Comparison of ENCODE assay signal across 29 cellular contexts in the genomic region with DNA sequence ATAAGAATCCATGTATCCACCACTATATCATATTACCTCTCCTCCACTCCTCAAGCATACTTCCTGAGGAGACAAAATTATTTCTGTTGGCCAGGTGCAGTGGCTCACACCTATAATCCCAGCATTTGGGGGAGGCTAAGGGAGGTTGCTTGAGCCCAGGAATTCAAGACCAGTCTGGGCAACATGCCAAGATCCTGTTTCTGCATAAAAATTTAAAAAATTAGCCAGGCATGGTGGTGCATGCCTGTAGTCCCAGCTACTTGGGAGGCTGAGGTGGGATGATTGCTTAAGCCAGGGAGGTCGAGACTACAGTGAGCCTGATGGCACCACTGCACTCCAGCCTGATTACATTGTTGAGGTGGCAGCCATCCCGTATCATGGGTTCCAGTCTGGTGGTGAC. TPM values are rescaled to one million over a fixed set of nuclear protein-coding genes. Genes with fewer than 3 reads are reported as not detected.
"Had no signal": no experiment of that assay in that cellular context is flagged by ENCODE, and none has a peak within 500 bp of the region (broad histone marks: within the 10 kb centered on the region; RNA-seq: fewer than 3 reads in every experiment).

No MANE protein-coding gene starts in this region.

- H3K27ac ChIP-seq: ovary, parathyroid adenoma, psoas muscle, skin epidermis, spleen, stomach, thoracic aorta, thyroid gland, tibial nerve, upper lobe of right lung, uterus had no signal

- H3K4me3 ChIP-seq: ovary, psoas muscle, skin epidermis, smooth muscle cell, spleen, stomach, thoracic aorta, thyroid gland, tibial nerve, upper lobe of right lung, uterus had no signal

- H3K9ac ChIP-seq: parathyroid adenoma had no signal

- H3K79me2 ChIP-seq: parathyroid adenoma had no signal

- H3K9me3 ChIP-seq: ovary, psoas muscle, spleen, stomach, thoracic aorta, thyroid gland, tibial nerve, upper lobe of right lung, uterus had no signal

- H3K27me3 ChIP-seq: ovary, thyroid gland, upper lobe of right lung, uterus had no signal

- H3K4me1 ChIP-seq: psoas muscle, spleen, uterus had no signal

- H3K4me2 ChIP-seq: smooth muscle cell had no signal

- DNase-seq: naive B cell; naive thymus-derived CD8-positive, alpha-beta T cell; nephron progenitor cell; occipital lobe; ovary; psoas muscle; right cardiac atrium; stimulated activated CD4-positive, alpha-beta T cell treated with anti-CD3 and anti-CD28 coated beads, Interleukin-12 subunit alpha, Interleukin-12 subunit beta, amount 100 ng/mL, for 4 hours; stimulated activated CD4-positive, alpha-beta T cell treated with anti-CD3 and anti-CD28 coated beads, Interleukin-1b, Interleukin-23, amount 100 ng/mL, for 48 hours; stimulated activated CD4-positive, alpha-beta T cell treated with anti-CD3 and anti-CD28 coated beads, Interleukin-4, amount 100 ng/mL, for 1 hour; stimulated activated CD4-positive, alpha-beta T cell treated with anti-CD3 and anti-CD28 coated beads, Interleukin-4, amount 100 ng/mL, for 4 hours; stimulated activated CD8-positive, alpha-beta memory T cell treated with anti-CD3 and anti-CD28 coated beads, Interleukin-4, amount 100 ng/mL, for 48 hours; stimulated activated naive CD4-positive, alpha-beta T cell treated with Interleukin-2 at 50 U/mL for 16 hours; stomach; uterus had no signal

- ATAC-seq: naive thymus-derived CD8-positive, alpha-beta T cell; natural killer cell treated with Interleukin-12 subunit alpha and Interleukin-12 subunit beta and Interleukin-15 and Interleukin-18, amount 100 ng/mL, for 72 hours; psoas muscle; right cardiac atrium; sciatic nerve; stimulated activated memory B cell treated with anti-CD40 and anti-IgM and Interleukin-4, amounts not matched to agents 10 μg/mL and 1 μg/mL and 100 μg/mL, for 72 hours; upper lobe of right lung had no signal

- H2AFZ ChIP-seq: parathyroid adenoma had no signal

- H3K36me3 ChIP-seq: ovary, spleen, stomach, thoracic aorta, thyroid gland, tibial nerve, upper lobe of right lung, uterus had no signal

RNA-seq across cellular contexts. Expression of a gene that starts 9.2 kb away (rescaled TPM):
- total RNA-seq: naive thymus-derived CD8-positive, alpha-beta T cell; natural killer cell treated with Interleukin-12 subunit alpha and Interleukin-12 subunit beta and Interleukin-15 and Interleukin-18, amount 100 ng/mL, for 72 hours; neural crest cell; occipital lobe; temporal lobe; urinary bladder had no signal
- polyA plus RNA-seq: naive thymus-derived CD8-positive, alpha-beta T cell had no signal

RNA-seq across cellular contexts. Expression of a gene that starts 10.0 kb away (rescaled TPM):
- polyA plus RNA-seq: naive thymus-derived CD8-positive, alpha-beta T cell had no signal
